Comparison of ENCODE assay signal across 16 cellular contexts in the genomic region with DNA sequence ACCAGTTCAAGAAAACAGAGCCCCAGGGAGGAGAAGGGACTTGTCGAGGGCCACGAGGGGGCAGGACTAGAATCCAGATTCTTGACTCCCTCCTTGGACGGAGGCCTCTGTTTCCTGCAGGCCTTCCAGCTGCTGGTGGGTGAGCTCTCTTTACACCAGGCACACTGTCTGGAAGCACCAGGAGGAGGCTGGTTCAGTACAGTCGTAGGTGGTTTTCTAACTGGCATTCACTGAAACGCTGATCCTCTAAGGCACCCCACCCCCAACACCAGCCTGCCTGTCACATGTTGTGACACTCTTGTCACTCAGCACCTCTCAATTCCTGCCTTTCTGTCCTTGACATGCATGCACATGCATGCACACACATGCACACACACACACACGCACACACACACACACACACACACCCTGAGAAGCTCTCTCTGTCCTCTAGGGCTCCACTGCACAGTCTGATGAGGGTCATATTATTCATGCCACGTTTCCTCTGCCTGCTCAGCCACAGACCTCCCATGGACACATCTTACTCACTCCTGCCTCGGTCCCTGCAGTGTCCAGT. TPM values are rescaled to one million over a fixed set of nuclear protein-coding genes. Genes with fewer than 3 reads are reported as not detected.
DNase-seq lines count a peak whose midpoint lies in the region; ATAC-seq and TF ChIP-seq lines count a peak whose summit lies in the region.
"Had no signal": no experiment of that assay in that cellular context is flagged by ENCODE, and none has a peak within 500 bp of the region (broad histone marks: within the 10 kb centered on the region; RNA-seq: fewer than 3 reads in every experiment).

No MANE protein-coding gene starts in this region.

- DNase-seq in left ventricle myocardium superior (no peak), Right ventricle myocardium inferior (ENCODE audit: missing footprints) (no peak), brain microvascular endothelial cell (peak; percentile 80), lower lobe of right lung (peak; percentile 7), upper lobe of right lung (peak; percentile 35), substantia nigra (lab: John Stamatoyannopoulos, UW) (no peak)
- DNase-seq in effector memory CD8-positive, alpha-beta T cell, result no peak
- DNase-seq: activated naive CD4-positive, alpha-beta T cell; kidney glomerular epithelial cell; natural killer cell; NCI-H526 treated with DMSO at 0.1 percent for 48 hours; SHP77; stimulated activated CD8-positive, alpha-beta memory T cell treated with anti-CD3 and anti-CD28 coated beads, Interleukin-4, amount 100 ng/mL, for 48 hours had no signal

- peak; percentile 47 for TF ChIP-seq CTCF in brain microvascular endothelial cell (IDR thresholded peaks at IDR 0.05; ENCODE audit: low read depth, low read length, missing control alignments)
- no peak for TF ChIP-seq CTCF in lower lobe of right lung (IDR thresholded peaks at IDR 0.05)
- TF ChIP-seq CTCF in upper lobe of right lung (IDR thresholded peaks at IDR 0.05), result no peak

- peak; percentile 39 for ATAC-seq in left ventricle myocardium superior
- ATAC-seq in Right ventricle myocardium inferior, result no peak
- ATAC-seq in lower lobe of right lung, result peak; percentile 5 to 7
- no peak for ATAC-seq in upper lobe of right lung
- no peak for ATAC-seq in effector memory CD8-positive, alpha-beta T cell (replicated peaks)
- ATAC-seq in GM21786 (IDR thresholded peaks at IDR 0.05; ENCODE audit: unreplicated experiment), result no peak
- ATAC-seq: natural killer cell had no signal

- no peak overlapping the region for H3K27ac Mint-ChIP-seq in effector memory CD8-positive, alpha-beta T cell
- H3K27ac Mint-ChIP-seq: natural killer cell had no signal

- H3K9me3 ChIP-seq in lower lobe of right lung (no peaks in the 10 kb centered on the region), upper lobe of right lung (no peaks in the 10 kb centered on the region)

- H3K27me3 Mint-ChIP-seq in effector memory CD8-positive, alpha-beta T cell, result no peaks in the 10 kb centered on the region

- H3K4me3 Mint-ChIP-seq in effector memory CD8-positive, alpha-beta T cell, result no peak overlapping the region
- H3K4me3 Mint-ChIP-seq: natural killer cell had no signal

- H3K4me3 ChIP-seq in brain microvascular endothelial cell (ENCODE audit: low read depth, low read length) (no peak overlapping the region), lower lobe of right lung (no peak overlapping the region), upper lobe of right lung (no peak overlapping the region)

- no peaks in the 10 kb centered on the region for H3K36me3 ChIP-seq in brain microvascular endothelial cell (replicated peaks)
- H3K36me3 ChIP-seq in lower lobe of right lung, result no peaks in the 10 kb centered on the region
- H3K36me3 ChIP-seq in upper lobe of right lung, result no peaks in the 10 kb centered on the region

- no peaks in the 10 kb centered on the region for H3K4me1 Mint-ChIP-seq in effector memory CD8-positive, alpha-beta T cell (ENCODE audit: low read depth in 2 of 2)
- H3K4me1 Mint-ChIP-seq: natural killer cell had no signal

- intact Hi-C loops in left ventricle myocardium superior (cut with micrococcal nuclease) (no loop called here), Right ventricle myocardium inferior (cut with DNase I) (no loop called here), lower lobe of right lung (cut with DNase I) (no loop called here), upper lobe of right lung (cut with DNase I) (no loop called here)

- no peaks in the 10 kb centered on the region for H3K36me3 Mint-ChIP-seq in effector memory CD8-positive, alpha-beta T cell (ENCODE audit: insufficient read depth)
- H3K36me3 Mint-ChIP-seq: natural killer cell had no signal

- H3K9me3 Mint-ChIP-seq in effector memory CD8-positive, alpha-beta T cell, result no peaks in the 10 kb centered on the region
- H3K9me3 Mint-ChIP-seq: natural killer cell had no signal

- in situ Hi-C loops in brain microvascular endothelial cell (cut with HindIII; ENCODE audit: low pct_ligation_motif_present, low sequenced_read_pairs), result no loop called here

- H3K4me1 ChIP-seq in lower lobe of right lung (peaks cover 8% of the 10 kb centered on the region), upper lobe of right lung (no peaks in the 10 kb centered on the region)

- no peak overlapping the region for H3K27ac ChIP-seq in brain microvascular endothelial cell
- H3K27ac ChIP-seq in lower lobe of right lung, result no peak overlapping the region
- no peak overlapping the region for H3K27ac ChIP-seq in upper lobe of right lung
- H3K27ac ChIP-seq in substantia nigra (ENCODE audit: low read depth, low read length, poor library complexity, severe bottlenecking), result no peak overlapping the region

- H3K27me3 ChIP-seq in brain microvascular endothelial cell (replicated peaks) (no peaks in the 10 kb centered on the region), lower lobe of right lung (ENCODE audit: low read depth) (no peaks in the 10 kb centered on the region), upper lobe of right lung (no peaks in the 10 kb centered on the region)

RNA-seq across cellular contexts. Expression of a gene that starts 0.8 kb away (rescaled TPM):
- total RNA-seq in left ventricle myocardium superior (not detected), Right ventricle myocardium inferior (not detected), lower lobe of right lung (not detected), upper lobe of right lung (not detected)
- total RNA-seq: frontal cortex, HT1080, natural killer cell had no signal

RNA-seq across cellular contexts. Expression of a gene that starts 29.2 kb away (rescaled TPM):
- total RNA-seq in left ventricle myocardium superior, result not detected
- total RNA-seq in Right ventricle myocardium inferior, result not detected
- total RNA-seq in lower lobe of right lung, result 113 TPM
- 147 TPM for total RNA-seq in upper lobe of right lung
- total RNA-seq: frontal cortex, HT1080, natural killer cell had no signal

RNA-seq across cellular contexts. Expression of a gene that starts 56.0 kb away (rescaled TPM):
- total RNA-seq in left ventricle myocardium superior (9.7 TPM), Right ventricle myocardium inferior (9.3 TPM), lower lobe of right lung (12.6 TPM), upper lobe of right lung (16.6 TPM)

Comparison
In these comparisons a context has a peak if more than half of its experiments do, and no peak if none do; other contexts are left out.
1. ATAC-seq: peak in left ventricle myocardium superior (single experiment) and lower lobe of right lung (2 of 2); none in Right ventricle myocardium inferior (single experiment), upper lobe of right lung (single experiment), effector memory CD8-positive, alpha-beta T cell (single experiment) and GM21786 (single experiment).
2. DNase-seq: peak in brain microvascular endothelial cell (single experiment), lower lobe of right lung (single experiment) and upper lobe of right lung (single experiment); none in left ventricle myocardium superior (single experiment), Right ventricle myocardium inferior (single experiment), effector memory CD8-positive, alpha-beta T cell (0 of 3) and substantia nigra (0 of 49).
3. RNA of a gene that starts 29.2 kb away (total RNA-seq): 147 TPM in upper lobe of right lung (single experiment) and 113 TPM in lower lobe of right lung (single experiment); not detected in left ventricle myocardium superior (single experiment) and not detected in Right ventricle myocardium inferior (single experiment); every median in the first group is over 100 times any median in the second.